In genomic region chr9:127897194-127897692, GRCh38 we compare ENCODE assay signal across 8 cellular contexts. TPM values are rescaled to one million over a fixed set of nuclear protein-coding genes. Genes with fewer than 3 reads are reported as not detected.
A peak's percentile ranks its signal among the peaks of the same experiment; 100 is the strongest.
DNase-seq lines count a peak whose midpoint lies in the region; ATAC-seq, FAIRE-seq and TF ChIP-seq lines count a peak whose summit lies in the region.

No MANE protein-coding gene starts in this region.

- H3K9me3 ChIP-seq in CD8-positive, alpha-beta T cell (ENCODE audit: low read length): peaks cover 3% of the 10 kb centered on the region
- H3K9me3 ChIP-seq in cardiac muscle cell (ENCODE audit: low read depth) (no peaks in the 10 kb centered on the region), pancreas (no peaks in the 10 kb centered on the region)

- WGBS in pancreas, 2 donors: 10% methylated on average over 16 to 19 of the region's 19 CpGs

- peaks cover 31% of the 10 kb centered on the region for H3K4me1 ChIP-seq in CD8-positive, alpha-beta T cell (ENCODE audit: insufficient read depth, low read length)
- peaks cover 13% of the 10 kb centered on the region for H3K4me1 ChIP-seq in cardiac muscle cell (ENCODE audit: low read depth)
- H3K4me1 ChIP-seq in pancreas: peaks cover 13 to 29% (median 14%) of the 10 kb centered on the region in 3 donors

- H3K4me3 Mint-ChIP-seq in CD8-positive, alpha-beta T cell: peak overlapping the region; percentile 54
- H3K4me3 Mint-ChIP-seq in IgD-negative memory B cell: peak overlapping the region in 3 of 4 donors; percentile 25 to 89 (median 55)
- H3K4me3 Mint-ChIP-seq in activated naive CD4-positive, alpha-beta T cell treated with anti-CD3 and anti-CD28 coated beads, Interleukin-2, amount 10 ng/mL, durations not matched to agents 7 days and 5 days: peak overlapping the region; percentile 28

- FAIRE-seq in pancreas (lab: Jason Lieb, UNC): no peak

- H3K27ac ChIP-seq in CD8-positive, alpha-beta T cell (ENCODE audit: low read depth, low read length): no peak overlapping the region
- H3K27ac ChIP-seq in cardiac muscle cell: peak overlapping the region; percentile 97
- H3K27ac ChIP-seq in pancreas: peak overlapping the region in 3 of 4 donors; percentile 22 to 83 (median 51)

- H3K9me3 Mint-ChIP-seq in CD8-positive, alpha-beta T cell: peaks cover 13% of the 10 kb centered on the region
- H3K9me3 Mint-ChIP-seq in IgD-negative memory B cell: peaks cover 0 to 2% (median 0%) of the 10 kb centered on the region in 3 donors
- peaks cover 21% of the 10 kb centered on the region for H3K9me3 Mint-ChIP-seq in activated naive CD4-positive, alpha-beta T cell treated with anti-CD3 and anti-CD28 coated beads, Interleukin-2, amount 10 ng/mL, durations not matched to agents 7 days and 5 days

- DNase-seq in CD8-positive, alpha-beta T cell: peak in 2 of 7 experiments; percentile 35 to 43
- DNase-seq in activated naive CD4-positive, alpha-beta T cell treated with anti-CD3 and anti-CD28 coated beads, Interleukin-2, amount 10 ng/mL, durations not matched to agents 7 days and 5 days: peak; percentile 40
- DNase-seq in cardiac muscle cell (ENCODE audit: low read depth in 1 of 2, low spot score in 1 of 2) (peak; percentile 93), pancreas (peak; percentile 78 to 91 (median 81)), NCI-H524 treated with DMSO at 0.1 percent for 48 hours (lab: John Stamatoyannopoulos, UW) (no peak), GM19238 (ENCODE audit: insufficient read length, low spot score) (no peak)

- CTCF ChIA-PET in CD8-positive, alpha-beta T cell (lab: Charles Lee): interaction anchor here (1.1 kb wide), 1 partner anchor 27 kb away, joined by 9 read pairs; no protein-coding TSS in a partner anchor
- CTCF ChIA-PET in activated naive CD4-positive, alpha-beta T cell treated with anti-CD3 and anti-CD28 coated beads, Interleukin-2, amount 10 ng/mL, durations not matched to agents 7 days and 5 days (lab: Charles Lee): no interaction called here

- intact Hi-C loops in CD8-positive, alpha-beta T cell (cut with DNase I, micrococcal nuclease): no loop called here
- intact Hi-C loops in pancreas (cut with DNase I): no loop called here

- no peaks in the 10 kb centered on the region for H3K27me3 ChIP-seq in CD8-positive, alpha-beta T cell (ENCODE audit: insufficient read depth, low read length)
- no peaks in the 10 kb centered on the region for H3K27me3 ChIP-seq in cardiac muscle cell
- H3K27me3 ChIP-seq in pancreas: no peaks in the 10 kb centered on the region

- POLR2A ChIA-PET in CD8-positive, alpha-beta T cell (lab: Charles Lee): interaction anchor here (1.1 kb wide), 2 partner anchors 12 to 19 kb away, joined by 3 to 4 read pairs; partner anchors contain the start of gene ST6GALNAC4

- TF ChIP-seq CTCF in CD8-positive, alpha-beta T cell (IDR thresholded peaks at IDR 0.05): no peak
- no peak for TF ChIP-seq CTCF in cardiac muscle cell (IDR thresholded peaks at IDR 0.05; ENCODE audit: low read depth, low read length)
- no peak for TF ChIP-seq CTCF in pancreas (IDR thresholded peaks at IDR 0.05)

- H3K36me3 ChIP-seq in CD8-positive, alpha-beta T cell (ENCODE audit: insufficient read depth, low read length): peaks cover 39% of the 10 kb centered on the region
- H3K36me3 ChIP-seq in cardiac muscle cell (peaks cover 30% of the 10 kb centered on the region), pancreas (peaks cover 10 to 36% (median 10%) of the 10 kb centered on the region in 3 donors)

- peaks cover 52% of the 10 kb centered on the region for H3K36me3 Mint-ChIP-seq in CD8-positive, alpha-beta T cell
- peaks cover 22% of the 10 kb centered on the region for H3K36me3 Mint-ChIP-seq in IgD-negative memory B cell
- H3K36me3 Mint-ChIP-seq in activated naive CD4-positive, alpha-beta T cell treated with anti-CD3 and anti-CD28 coated beads, Interleukin-2, amount 10 ng/mL, durations not matched to agents 7 days and 5 days: peaks cover 66% of the 10 kb centered on the region

- peaks cover 28% of the 10 kb centered on the region for H3K4me1 Mint-ChIP-seq in CD8-positive, alpha-beta T cell (ENCODE audit: low read depth)
- H3K4me1 Mint-ChIP-seq in IgD-negative memory B cell: peaks cover 8 to 29% (median 20%) of the 10 kb centered on the region in 3 donors
- peaks cover 42% of the 10 kb centered on the region for H3K4me1 Mint-ChIP-seq in activated naive CD4-positive, alpha-beta T cell treated with anti-CD3 and anti-CD28 coated beads, Interleukin-2, amount 10 ng/mL, durations not matched to agents 7 days and 5 days

- ATAC-seq in CD8-positive, alpha-beta T cell: peak; percentile 30
- ATAC-seq in pancreas (peak; percentile 52 to 81 (median 77)), HG03196 (IDR thresholded peaks at IDR 0.05; ENCODE audit: unreplicated experiment) (no peak)

- H3K27ac Mint-ChIP-seq in CD8-positive, alpha-beta T cell: peak overlapping the region; percentile 41
- peak overlapping the region in 2 of 3 donors; percentile 45 to 67 for H3K27ac Mint-ChIP-seq in IgD-negative memory B cell
- H3K27ac Mint-ChIP-seq in activated naive CD4-positive, alpha-beta T cell treated with anti-CD3 and anti-CD28 coated beads, Interleukin-2, amount 10 ng/mL, durations not matched to agents 7 days and 5 days: no peak overlapping the region

- H3K4me3 ChIP-seq in CD8-positive, alpha-beta T cell (ENCODE audit: low read depth, low read length): no peak overlapping the region
- H3K4me3 ChIP-seq in cardiac muscle cell: peak overlapping the region; percentile 18
- peak overlapping the region in 2 of 4 donors; percentile 96 for H3K4me3 ChIP-seq in pancreas

- H3K27me3 Mint-ChIP-seq in CD8-positive, alpha-beta T cell (ENCODE audit: low read depth): no peaks in the 10 kb centered on the region
- H3K27me3 Mint-ChIP-seq in IgD-negative memory B cell: no peaks in the 10 kb centered on the region
- H3K27me3 Mint-ChIP-seq in activated naive CD4-positive, alpha-beta T cell treated with anti-CD3 and anti-CD28 coated beads, Interleukin-2, amount 10 ng/mL, durations not matched to agents 7 days and 5 days: no peaks in the 10 kb centered on the region

RNA-seq across cellular contexts. Expression of gene ST6GALNAC6, which starts 2.2 kb away (rescaled TPM):
- total RNA-seq in CD8-positive, alpha-beta T cell: 10 to 100 TPM; 49.8 to 56.1 TPM
- polyA plus RNA-seq in IgD-negative memory B cell (38.9 TPM), cardiac muscle cell (53.0 and 85.2 TPM in 2 replicates), pancreas (10 to 100 TPM; 30.6 to 35.7 TPM)
- total RNA-seq in cardiac muscle cell (49.4 and 73.4 TPM in 2 replicates), pancreas (10 to 100 TPM; 20.7 to 31.1 (median 26.0) TPM)

RNA-seq across cellular contexts. Expression of gene ST6GALNAC4, which starts 19.6 kb away (rescaled TPM):
- 10 to 100 TPM; 40.0 to 47.6 TPM for total RNA-seq in CD8-positive, alpha-beta T cell
- polyA plus RNA-seq in IgD-negative memory B cell (32.5 TPM), cardiac muscle cell (48.8 and 71.4 TPM in 2 replicates), pancreas (10 to 100 TPM; 22.2 to 27.7 TPM)
- total RNA-seq in cardiac muscle cell (66.2 and 119 TPM in 2 replicates), pancreas (10 to 100 TPM; 25.9 to 66.6 (median 41.3) TPM)

RNA-seq across cellular contexts. Expression of gene AK1, which starts 19.8 kb away (rescaled TPM):
- total RNA-seq in CD8-positive, alpha-beta T cell: 10 to 100 TPM; 34.8 to 35.2 TPM
- polyA plus RNA-seq in IgD-negative memory B cell (0.10 TPM), cardiac muscle cell (346 and 413 TPM in 2 replicates), pancreas (10 to 100 TPM; 49.5 to 81.7 TPM)
- total RNA-seq in cardiac muscle cell (174 and 175 TPM in 2 replicates), pancreas (10 to 100 TPM in 4 of 6 donors, 1 to 10 TPM in 2; 8.9 to 18.3 (median 15.2) TPM)

RNA-seq across cellular contexts. Expression of gene PIP5KL1, which starts 33.3 kb away (rescaled TPM):
- 1 to 10 TPM; 5.1 to 7.4 TPM for total RNA-seq in CD8-positive, alpha-beta T cell
- 1.1 TPM for polyA plus RNA-seq in IgD-negative memory B cell
- total RNA-seq in cardiac muscle cell: 0.89 and 1.7 TPM in 2 replicates
- polyA plus RNA-seq in cardiac muscle cell: 3.4 and 3.5 TPM in 2 replicates
- total RNA-seq in pancreas: 1 to 10 TPM; 1.0 to 2.2 (median 1.2) TPM
- polyA plus RNA-seq in pancreas: 1 to 10 TPM in 1 of 2 donors, under 1 TPM in 1; 0.80 to 2.5 TPM

RNA-seq across cellular contexts. Expression of gene DPM2, which starts 40.4 kb away (rescaled TPM):
- total RNA-seq in CD8-positive, alpha-beta T cell: 10 to 100 TPM; 40.2 to 42.7 TPM
- polyA plus RNA-seq in IgD-negative memory B cell (44.9 TPM), cardiac muscle cell (54.2 and 70.7 TPM in 2 replicates), pancreas (10 to 100 TPM; 39.0 to 56.8 TPM)
- total RNA-seq in cardiac muscle cell (26.1 and 35.6 TPM in 2 replicates), pancreas (10 to 100 TPM; 19.6 to 34.9 (median 25.5) TPM)

Comparison
In these comparisons a context has a peak if more than half of its experiments do, and no peak if none do; other contexts are left out.
1. DNase-seq: peak in activated naive CD4-positive, alpha-beta T cell treated with anti-CD3 and anti-CD28 coated beads, Interleukin-2, amount 10 ng/mL, durations not matched to agents 7 days and 5 days (single experiment), cardiac muscle cell (2 of 2) and pancreas (6 of 6); none in NCI-H524 treated with DMSO at 0.1 percent for 48 hours (single experiment) and GM19238 (single experiment).
2. Peak in every context shown above with its lines, with median percentiles within 50 percentile points of each other: H3K4me3 Mint-ChIP-seq.